Comparison of ENCODE assay signal across 16 cellular contexts in genomic region chr17:64096037-64096436, GRCh38. TPM values are rescaled to one million over a fixed set of nuclear protein-coding genes. Genes with fewer than 3 reads are reported as not detected.
DNase-seq lines count a peak whose midpoint lies in the region; ATAC-seq and TF ChIP-seq lines count a peak whose summit lies in the region.
"Had no signal": no experiment of that assay in that cellular context is flagged by ENCODE, and none has a peak within 500 bp of the region (broad histone marks: within the 10 kb centered on the region; RNA-seq: fewer than 3 reads in every experiment).

No MANE protein-coding gene starts in this region.

- peaks cover 13% of the 10 kb centered on the region for H3F3A ChIP-seq in PC-3 (ENCODE audit: low read length, unreplicated experiment)

- H3K27me3 ChIP-seq in PC-3 (ENCODE audit: low read length) (no peaks in the 10 kb centered on the region), thyroid gland (no peaks in the 10 kb centered on the region)
- H3K27me3 ChIP-seq: tibial nerve had no signal

- peaks cover 55% of the 10 kb centered on the region for H3K36me3 Mint-ChIP-seq in activated CD4-positive, alpha-beta T cell treated with anti-CD3 and anti-CD28 coated beads, Interleukin-2, amount 10 ng/mL, durations not matched to agents 24 days and 14 days (ENCODE audit: low read depth)
- peaks cover 22% of the 10 kb centered on the region for H3K36me3 Mint-ChIP-seq in endothelial cell (ENCODE audit: low read depth, unreplicated experiment)
- peaks cover 38% of the 10 kb centered on the region for H3K36me3 Mint-ChIP-seq in activated T-cell treated with anti-CD3 and anti-CD28 coated beads, Interleukin-2, amount 50 U/mL, for 24 hours (ENCODE audit: low read depth)

- H3K9me2 ChIP-seq in PC-3 (replicated peaks; ENCODE audit: low read length): no peaks in the 10 kb centered on the region

- H3K4me1 Mint-ChIP-seq in activated CD4-positive, alpha-beta T cell treated with anti-CD3 and anti-CD28 coated beads, Interleukin-2, amount 10 ng/mL, durations not matched to agents 24 days and 14 days: peaks cover 67% of the 10 kb centered on the region
- H3K4me1 Mint-ChIP-seq in endothelial cell (ENCODE audit: unreplicated experiment): peaks cover 16% of the 10 kb centered on the region
- H3K4me1 Mint-ChIP-seq in activated T-cell treated with anti-CD3 and anti-CD28 coated beads, Interleukin-2, amount 50 U/mL, for 24 hours (ENCODE audit: low read depth): peaks cover 64% of the 10 kb centered on the region

- H3K79me2 ChIP-seq in PC-3 (ENCODE audit: low read length): 0 out of 2 replicates have a peak, but pooled peaks cover 4% of the 10 kb centered on the region

- CTCF ChIA-PET in PC-3 (lab: Charles Lee): no interaction called here

- no peaks in the 10 kb centered on the region for H3K27me3 Mint-ChIP-seq in activated CD4-positive, alpha-beta T cell treated with anti-CD3 and anti-CD28 coated beads, Interleukin-2, amount 10 ng/mL, durations not matched to agents 24 days and 14 days
- H3K27me3 Mint-ChIP-seq in endothelial cell (ENCODE audit: unreplicated experiment): peaks cover 7% of the 10 kb centered on the region
- H3K27me3 Mint-ChIP-seq in activated T-cell treated with anti-CD3 and anti-CD28 coated beads, Interleukin-2, amount 50 U/mL, for 24 hours: no peaks in the 10 kb centered on the region

- POLR2A ChIA-PET in PC-3 (lab: Charles Lee; ENCODE audit: unreplicated experiment): interaction anchor here (0.6 kb wide), 1 partner anchor 20 kb away, joined by 3 read pairs; no protein-coding TSS in a partner anchor

- H3K4me3 ChIP-seq in PC-3 (ENCODE audit: low read length) (no peak overlapping the region), thyroid gland (replicated peaks in 1 of 3) (no peak overlapping the region)
- H3K4me3 ChIP-seq: GM23248, tibial nerve had no signal

- no peak overlapping the region for H3K4me3 Mint-ChIP-seq in activated CD4-positive, alpha-beta T cell treated with anti-CD3 and anti-CD28 coated beads, Interleukin-2, amount 10 ng/mL, durations not matched to agents 24 days and 14 days
- H3K4me3 Mint-ChIP-seq in endothelial cell (ENCODE audit: unreplicated experiment): peak overlapping the region; percentile 19
- no peak overlapping the region for H3K4me3 Mint-ChIP-seq in activated T-cell treated with anti-CD3 and anti-CD28 coated beads, Interleukin-2, amount 50 U/mL, for 24 hours
- H3K4me3 Mint-ChIP-seq: activated naive CD4-positive, alpha-beta T cell treated with anti-CD3 and anti-CD28 coated beads for 36 hours; CD8-positive, alpha-beta T cell had no signal

- H2AFZ ChIP-seq in PC-3 (ENCODE audit: low read length): no peak overlapping the region
- H2AFZ ChIP-seq: GM23248 had no signal

- 94 to 98% methylated on average over 3 of the region's 3 CpGs for WGBS in thyroid gland, 2 donors

- peak overlapping the region; percentile 73 for H3K27ac Mint-ChIP-seq in activated CD4-positive, alpha-beta T cell treated with anti-CD3 and anti-CD28 coated beads, Interleukin-2, amount 10 ng/mL, durations not matched to agents 24 days and 14 days
- H3K27ac Mint-ChIP-seq in endothelial cell (ENCODE audit: unreplicated experiment): no peak overlapping the region
- H3K27ac Mint-ChIP-seq in activated T-cell treated with anti-CD3 and anti-CD28 coated beads, Interleukin-2, amount 50 U/mL, for 24 hours: no peak overlapping the region

- peaks cover 3% of the 10 kb centered on the region for H3K9me3 Mint-ChIP-seq in activated CD4-positive, alpha-beta T cell treated with anti-CD3 and anti-CD28 coated beads, Interleukin-2, amount 10 ng/mL, durations not matched to agents 24 days and 14 days
- no peaks in the 10 kb centered on the region for H3K9me3 Mint-ChIP-seq in endothelial cell (ENCODE audit: unreplicated experiment)
- no peaks in the 10 kb centered on the region for H3K9me3 Mint-ChIP-seq in activated T-cell treated with anti-CD3 and anti-CD28 coated beads, Interleukin-2, amount 50 U/mL, for 24 hours
- H3K9me3 Mint-ChIP-seq: activated naive CD4-positive, alpha-beta T cell treated with anti-CD3 and anti-CD28 coated beads for 36 hours; CD8-positive, alpha-beta T cell had no signal

- peak overlapping the region; percentile 66 for H3K4me2 ChIP-seq in PC-3 (ENCODE audit: low read length)

- H3K4me1 ChIP-seq in PC-3 (ENCODE audit: insufficient read depth, low read length) (peaks cover 43% of the 10 kb centered on the region), thyroid gland (peaks cover 11 to 27% of the 10 kb centered on the region in 2 donors)
- H3K4me1 ChIP-seq: tibial nerve had no signal

- no peak for TF ChIP-seq CTCF in PC-3 (conservative IDR thresholded peaks at IDR 0.05; ENCODE audit: low read depth, low read length)
- no peak for TF ChIP-seq CTCF in endothelial cell (IDR thresholded peaks at IDR 0.05; ENCODE audit: unreplicated experiment)
- TF ChIP-seq CTCF in thyroid gland (IDR thresholded peaks at IDR 0.05): no peak

- H4K20me1 ChIP-seq in PC-3 (ENCODE audit: low read length): no peaks in the 10 kb centered on the region

- no peak for ATAC-seq in PC-3
- ATAC-seq in left ventricle myocardium superior: no peak
- ATAC-seq: CD8-positive, alpha-beta T cell had no signal

- H3K9ac ChIP-seq in PC-3 (ENCODE audit: low read length): peak overlapping the region; percentile 42
- H3K9ac ChIP-seq: GM23248 had no signal

- H3K27ac ChIP-seq in PC-3 (ENCODE audit: low read length) (peak overlapping the region; percentile 84), thyroid gland (peak overlapping the region; percentile 67 to 79 (median 71))
- H3K27ac ChIP-seq: GM23248, tibial nerve had no signal

- TF ChIP-seq POLR2A in thyroid gland (IDR thresholded peaks at IDR 0.05): no peak

- no TSS peak for BruUV-seq in PC-3 (replicated peaks; lab: Mats Ljungman, UMichigan)

- H3K9me3 ChIP-seq in PC-3 (ENCODE audit: low read length) (no peaks in the 10 kb centered on the region), thyroid gland (no peaks in the 10 kb centered on the region)
- H3K9me3 ChIP-seq: tibial nerve had no signal

- H3K36me3 ChIP-seq in PC-3 (ENCODE audit: low read depth, low read length) (peaks cover 5% of the 10 kb centered on the region; the same call in 1 of the 2 replicates), thyroid gland (no peaks in the 10 kb centered on the region)

- intact Hi-C loops in activated CD4-positive, alpha-beta T cell treated with anti-CD3 and anti-CD28 coated beads, Interleukin-2, amount 10 ng/mL, durations not matched to agents 24 days and 14 days (cut with micrococcal nuclease): no loop called here
- intact Hi-C loops in PC-3 (cut with micrococcal nuclease) (loop anchor here (2.0 kb wide), 1 partner anchor 13 kb away; no protein-coding TSS in a partner anchor), thyroid gland (cut with DNase I) (no loop called here), left ventricle myocardium superior (cut with micrococcal nuclease) (no loop called here)

- no peak for DNase-seq in activated CD4-positive, alpha-beta T cell treated with anti-CD3 and anti-CD28 coated beads, Interleukin-2, amount 10 ng/mL, durations not matched to agents 24 days and 14 days
- no peak for DNase-seq in activated CD4-positive, alpha-beta T cell treated with anti-CD3 and anti-CD28 coated beads, Interleukin-2, amount 50 U/mL, for 1 hour
- DNase-seq in PC-3: no peak
- no peak for DNase-seq in endothelial cell (ENCODE audit: low spot score)
- no peak for DNase-seq in thyroid gland
- DNase-seq in left ventricle myocardium superior: no peak
- DNase-seq in NCI-H526 (lab: John Stamatoyannopoulos, UW): no peak
- DNase-seq in activated T-cell treated with anti-CD3 and anti-CD28 coated beads, Interleukin-2, amount 50 U/mL, for 24 hours: no peak
- DNase-seq: CD8-positive, alpha-beta T cell; foreskin melanocyte; GM23248; hypothalamus; midbrain; NCI-H1436 had no signal

RNA-seq across cellular contexts. Expression of gene ERN1, which starts 33.9 kb away (rescaled TPM):
- 41.3 and 52.1 TPM in 2 replicates for total RNA-seq in activated CD4-positive, alpha-beta T cell treated with anti-CD3 and anti-CD28 coated beads, Interleukin-2, amount 10 ng/mL, durations not matched to agents 24 days and 14 days
- total RNA-seq in PC-3 (2014; rRNA removed) (13.5 and 17.9 TPM in 2 replicates), endothelial cell (ENCODE audit: unreplicated experiment) (16.7 TPM), thyroid gland (10 to 100 TPM in 3 of 4 donors, 1 to 10 TPM in 1; 9.5 to 20.2 (median 12.8) TPM), left ventricle myocardium superior (9.0 TPM)
